Comparison of ENCODE assay signal across 9 cellular contexts in the genomic region with DNA sequence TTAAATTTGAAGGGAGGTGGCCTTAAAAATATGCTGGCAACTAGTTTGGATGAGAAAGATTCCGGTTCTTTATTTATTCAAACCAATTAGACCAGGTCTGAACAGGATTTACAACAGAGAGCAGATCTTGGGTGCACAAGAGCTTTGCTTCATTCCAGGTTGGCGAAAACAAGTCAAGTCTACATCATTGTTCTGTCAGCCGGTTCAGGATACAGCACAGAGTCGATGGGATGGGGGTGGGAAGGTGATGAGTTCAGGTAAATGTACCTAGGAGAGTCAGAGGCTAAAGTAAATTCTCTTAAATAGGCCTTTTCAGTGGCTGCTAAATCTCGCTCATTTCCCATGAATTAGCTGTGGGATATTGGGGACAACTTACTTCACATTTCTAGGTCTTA. TPM values are rescaled to one million over a fixed set of nuclear protein-coding genes. Genes with fewer than 3 reads are reported as not detected.
DNase-seq lines count a peak whose midpoint lies in the region; ATAC-seq and TF ChIP-seq lines count a peak whose summit lies in the region.
"Had no signal": no experiment of that assay in that cellular context is flagged by ENCODE, and none has a peak within 500 bp of the region (broad histone marks: within the 10 kb centered on the region; RNA-seq: fewer than 3 reads in every experiment).

No MANE protein-coding gene starts in this region.

- peak overlapping the region; percentile 92 for H3K4me3 ChIP-seq in endocrine pancreas (ENCODE audit: control insufficient read depth, insufficient read depth, low read length)
- H3K4me3 ChIP-seq: mucosa of descending colon had no signal

- peak overlapping the region; percentile 94 for H3K4me3 Mint-ChIP-seq in osteocyte (ENCODE audit: unreplicated experiment)

- H3K27me3 Mint-ChIP-seq in osteocyte (ENCODE audit: unreplicated experiment): no peaks in the 10 kb centered on the region

- H3K9ac ChIP-seq in endocrine pancreas (ENCODE audit: control insufficient read depth, insufficient read depth, low read length): peak overlapping the region; percentile 33

- H3K27ac Mint-ChIP-seq in osteocyte (ENCODE audit: unreplicated experiment): peak overlapping the region; percentile 91

- peaks cover 38% of the 10 kb centered on the region for H3K4me1 Mint-ChIP-seq in osteocyte (ENCODE audit: unreplicated experiment)

- H3K9me3 ChIP-seq in endocrine pancreas (ENCODE audit: control insufficient read depth, low read length): no peaks in the 10 kb centered on the region
- H3K9me3 ChIP-seq: mucosa of descending colon had no signal

- no peaks in the 10 kb centered on the region for H3K9me3 Mint-ChIP-seq in osteocyte (ENCODE audit: unreplicated experiment)

- no peak for TF ChIP-seq CTCF in osteocyte (IDR thresholded peaks at IDR 0.05)

- no peaks in the 10 kb centered on the region for H3K27me3 ChIP-seq in endocrine pancreas (ENCODE audit: control insufficient read depth, insufficient read depth, low read length)

- H3K4me1 ChIP-seq in endocrine pancreas (ENCODE audit: control insufficient read depth, insufficient read depth, low read length): peaks cover 37% of the 10 kb centered on the region

- no peak for ATAC-seq in HG02981 (IDR thresholded peaks at IDR 0.05; ENCODE audit: unreplicated experiment)

- no peaks in the 10 kb centered on the region for H3K36me3 ChIP-seq in endocrine pancreas (ENCODE audit: control insufficient read depth, insufficient read depth, low read length)

- no peaks in the 10 kb centered on the region for H3K36me3 Mint-ChIP-seq in osteocyte (ENCODE audit: unreplicated experiment)

- DNase-seq in DMS53 (lab: John Stamatoyannopoulos, UW) (peak; percentile 87), NCI-H526 treated with DMSO at 0.1 percent for 48 hours (lab: John Stamatoyannopoulos, UW) (peak; percentile 43), osteocyte (ENCODE audit: extremely low spot score, unreplicated experiment) (no peak), OCI-M1 (lab: John Stamatoyannopoulos, UW) (no peak), EL (no peak)
- no peak for DNase-seq in stimulated activated CD4-positive, alpha-beta T cell treated with anti-CD3 and anti-CD28 coated beads, Interleukin-1b, Interleukin-23, amount 100 ng/mL, for 48 hours

RNA-seq across cellular contexts. Expression of a gene that starts 0.9 kb away (rescaled TPM):
- total RNA-seq in osteocyte: 14.1 and 14.3 TPM in 2 replicates

Comparison
In these comparisons a context has a peak if more than half of its experiments do, and no peak if none do; other contexts are left out.
1. DNase-seq: peak in DMS53 (single experiment) and NCI-H526 treated with DMSO at 0.1 percent for 48 hours (single experiment); none in osteocyte (single experiment), OCI-M1 (single experiment), stimulated activated CD4-positive, alpha-beta T cell treated with anti-CD3 and anti-CD28 coated beads, Interleukin-1b, Interleukin-23, amount 100 ng/mL, for 48 hours (single experiment) and EL (single experiment).